In genomic region chr5:62305715-62306493, GRCh38 we compare ENCODE assay signal across 8 cellular contexts. TPM values are rescaled to one million over a fixed set of nuclear protein-coding genes. Genes with fewer than 3 reads are reported as not detected.
DNase-seq lines count a peak whose midpoint lies in the region; ATAC-seq and TF ChIP-seq lines count a peak whose summit lies in the region.

KIF2A (plus strand) TSS chr5:62306206; CDS start chr5:62306473, 267 bp downstream.

- H3K36me3 ChIP-seq in WERI-Rb-1 (peaks cover 7% of the 10 kb centered on the region), breast epithelium (no peaks in the 10 kb centered on the region), iPS-20b (ENCODE audit: insufficient read depth, low read depth, low read length) (peaks cover 7% of the 10 kb centered on the region; the same call in 1 of the 2 replicates)

- H3K9ac ChIP-seq in iPS-20b (ENCODE audit: low read depth, low read length), result peak within 1 kb of the TSS; percentile 88

- peak; percentile 99 for DNase-seq in AG08396 (ENCODE audit: low spot score)
- peak; percentile 96 for DNase-seq in NCI-H2227 (lab: John Stamatoyannopoulos, UW; ENCODE audit: unreplicated experiment)
- DNase-seq in WERI-Rb-1, result peak; percentile 91
- DNase-seq in breast epithelium (ENCODE audit: low spot score in 2 of 2), result peak; percentile 81 to 82

- H3K27me3 ChIP-seq in WERI-Rb-1 (ENCODE audit: insufficient read depth, low read depth, severe bottlenecking), result no peaks in the 10 kb centered on the region
- H3K27me3 ChIP-seq in breast epithelium, result no peaks in the 10 kb centered on the region
- no peaks in the 10 kb centered on the region for H3K27me3 ChIP-seq in iPS-20b (ENCODE audit: insufficient read depth, low read length)

- H3K9me3 ChIP-seq in WERI-Rb-1 (ENCODE audit: severe bottlenecking), result no peaks in the 10 kb centered on the region
- H3K9me3 ChIP-seq in breast epithelium, result no peaks in the 10 kb centered on the region
- H3K9me3 ChIP-seq in iPS-20b (ENCODE audit: insufficient read depth, low read depth, low read length), result no peaks in the 10 kb centered on the region

- H3K4me3 ChIP-seq in WERI-Rb-1 (ENCODE audit: low read depth, low read length), result peak within 1 kb of the TSS; percentile 78
- peak within 1 kb of the TSS; percentile 93 to 97 (median 96) for H3K4me3 ChIP-seq in breast epithelium
- H3K4me3 ChIP-seq in iPS-20b (ENCODE audit: low read length), result peak within 1 kb of the TSS; percentile 98
- H3K4me3 ChIP-seq in skin epidermis, result peak within 1 kb of the TSS; percentile 64 to 99 (median 95)

- ATAC-seq in GM18909 (IDR thresholded peaks at IDR 0.05; ENCODE audit: poor library complexity, unreplicated experiment) (peak; percentile 93), HG03159 (IDR thresholded peaks at IDR 0.05; ENCODE audit: unreplicated experiment) (peak; percentile 92)

- H3K4me1 ChIP-seq in breast epithelium, result no peaks in the 10 kb centered on the region
- H3K4me1 ChIP-seq in iPS-20b (ENCODE audit: insufficient read depth, low read length), result no peaks in the 10 kb centered on the region; the same call in 1 of the 2 replicates

- intact Hi-C loops in breast epithelium (cut with DNase I; ENCODE audit: low total_unique reads), result no loop called here

- TF ChIP-seq CTCF in WERI-Rb-1 (IDR thresholded peaks at IDR 0.05; ENCODE audit: low read depth, low read length) (0 out of 2 replicates have a peak, but pooled peaks have one; percentile 3), breast epithelium (IDR thresholded peaks at IDR 0.05) (peak in 1 of 3 donors; percentile 12)

- no peak for TF ChIP-seq POLR2A in breast epithelium (IDR thresholded peaks at IDR 0.05)

- H3K27ac ChIP-seq in WERI-Rb-1 (peak within 1 kb of the TSS; percentile 89), breast epithelium (peak within 1 kb of the TSS; percentile 84 to 94), iPS-20b (ENCODE audit: low read length) (peak within 1 kb of the TSS; percentile 88), skin epidermis (peak within 1 kb of the TSS; percentile 70 to 97 (median 90))

RNA-seq across cellular contexts. Expression of gene KIF2A, which starts in this region (rescaled TPM):
- 10 to 100 TPM; 50.8 to 57.4 (median 51.7) TPM for total RNA-seq in breast epithelium

Comparison
In these comparisons a context has a peak if more than half of its experiments do, and no peak if none do; other contexts are left out.
1. Peak in every context shown above with its lines: DNase-seq, ATAC-seq, H3K4me3 ChIP-seq and H3K27ac ChIP-seq.